Comparison of ENCODE assay signal across 1 cellular context in genomic region chr3:48560648-48561018, GRCh38.
TF ChIP-seq lines count a peak whose summit lies in the region.

No MANE protein-coding gene starts in this region.

TF ChIP-seq in K562, 482 proteins besides CTCF, POLR2A, EP300 and RAD21:
- TF ChIP-seq HNRNPLL (IDR thresholded peaks at IDR 0.05; ENCODE audit: low read depth, low read length, poor library complexity, severe bottlenecking) (no peak), SMARCA4 (IDR thresholded peaks at IDR 0.05) (0 out of 2 replicates have a peak, but pooled peaks have one; percentile 18)
